In the genomic region with DNA sequence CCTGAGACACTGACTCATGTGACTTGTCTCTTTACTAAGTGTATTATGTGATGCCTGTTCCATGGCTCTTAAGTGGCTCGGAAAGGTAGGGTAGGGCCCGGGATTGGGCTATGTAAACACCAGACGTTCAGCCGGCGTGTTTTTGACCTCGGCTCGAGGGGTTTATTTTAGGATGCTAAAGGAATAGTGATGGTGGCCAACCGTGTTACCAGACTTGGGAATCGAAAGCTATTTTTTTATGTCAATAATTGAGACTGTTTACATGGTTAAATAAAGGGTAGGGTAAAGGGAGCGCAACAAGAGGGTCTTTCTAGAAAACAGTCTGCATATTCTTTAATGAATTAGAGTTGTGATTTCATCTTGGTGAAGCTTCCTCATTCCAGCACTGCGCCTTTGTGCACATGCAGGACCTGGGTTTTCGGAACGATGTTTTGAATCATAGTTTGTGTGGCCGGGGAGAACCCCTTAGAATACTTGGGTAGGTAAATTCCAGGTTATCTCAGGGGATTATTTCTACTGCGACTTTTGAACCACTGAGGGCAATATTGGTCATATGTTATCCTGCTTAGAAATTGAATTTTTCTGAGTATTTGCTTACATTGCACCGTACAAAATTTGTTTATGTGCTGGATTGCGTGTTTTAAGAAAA, we compare ENCODE assay signal across 1 cellular context.
A peak's percentile ranks its signal among the peaks of the same experiment; 100 is the strongest.
TF ChIP-seq lines count a peak whose summit lies in the region.

No MANE protein-coding gene starts in this region.

TF ChIP-seq in HepG2, 621 proteins besides CTCF, POLR2A, EP300 and RAD21 (continued from another document):
- peak; percentile 48 for TF ChIP-seq TEAD3 (CRISPR knock-in tag; optimal IDR thresholded peaks at IDR 0.05; ENCODE audit: borderline replicate concordance)
- TF ChIP-seq ZFP1 (CRISPR knock-in tag; IDR thresholded peaks at IDR 0.05), result no peak
- TF ChIP-seq, protein P1, sequence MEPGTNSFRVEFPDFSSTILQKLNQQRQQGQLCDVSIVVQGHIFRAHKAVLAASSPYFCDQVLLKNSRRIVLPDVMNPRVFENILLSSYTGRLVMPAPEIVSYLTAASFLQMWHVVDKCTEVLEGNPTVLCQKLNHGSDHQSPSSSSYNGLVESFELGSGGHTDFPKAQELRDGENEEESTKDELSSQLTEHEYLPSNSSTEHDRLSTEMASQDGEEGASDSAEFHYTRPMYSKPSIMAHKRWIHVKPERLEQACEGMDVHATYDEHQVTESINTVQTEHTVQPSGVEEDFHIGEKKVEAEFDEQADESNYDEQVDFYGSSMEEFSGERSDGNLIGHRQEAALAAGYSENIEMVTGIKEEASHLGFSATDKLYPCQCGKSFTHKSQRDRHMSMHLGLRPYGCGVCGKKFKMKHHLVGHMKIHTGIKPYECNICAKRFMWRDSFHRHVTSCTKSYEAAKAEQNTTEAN (CRISPR knock-in tag; conservative IDR thresholded peaks at IDR 0.05), result 0 out of 2 replicates have a peak, but pooled peaks have one; percentile 28
- no peak for TF ChIP-seq SIN3A (IDR thresholded peaks at IDR 0.05; ENCODE audit: borderline replicate concordance, low read depth, low read length)
- no peak for TF ChIP-seq SOX13 (IDR thresholded peaks at IDR 0.05)
- no peak for TF ChIP-seq SOX13 (CRISPR knock-in tag; conservative IDR thresholded peaks at IDR 0.05 in 1 of 2, IDR thresholded peaks at IDR 0.05 in 1 of 2)
- TF ChIP-seq FOXK1 (CRISPR knock-in tag; IDR thresholded peaks at IDR 0.05; ENCODE audit: borderline replicate concordance, low read depth), result no peak
- no peak for TF ChIP-seq SRF (IDR thresholded peaks at IDR 0.05; ENCODE audit: low read depth, low read length)
- no peak for TF ChIP-seq MLLT10 (CRISPR knock-in tag; IDR thresholded peaks at IDR 0.05)
- no peak for TF ChIP-seq SMYD3 (CRISPR knock-in tag; IDR thresholded peaks at IDR 0.05)
- TF ChIP-seq, protein P2, sequence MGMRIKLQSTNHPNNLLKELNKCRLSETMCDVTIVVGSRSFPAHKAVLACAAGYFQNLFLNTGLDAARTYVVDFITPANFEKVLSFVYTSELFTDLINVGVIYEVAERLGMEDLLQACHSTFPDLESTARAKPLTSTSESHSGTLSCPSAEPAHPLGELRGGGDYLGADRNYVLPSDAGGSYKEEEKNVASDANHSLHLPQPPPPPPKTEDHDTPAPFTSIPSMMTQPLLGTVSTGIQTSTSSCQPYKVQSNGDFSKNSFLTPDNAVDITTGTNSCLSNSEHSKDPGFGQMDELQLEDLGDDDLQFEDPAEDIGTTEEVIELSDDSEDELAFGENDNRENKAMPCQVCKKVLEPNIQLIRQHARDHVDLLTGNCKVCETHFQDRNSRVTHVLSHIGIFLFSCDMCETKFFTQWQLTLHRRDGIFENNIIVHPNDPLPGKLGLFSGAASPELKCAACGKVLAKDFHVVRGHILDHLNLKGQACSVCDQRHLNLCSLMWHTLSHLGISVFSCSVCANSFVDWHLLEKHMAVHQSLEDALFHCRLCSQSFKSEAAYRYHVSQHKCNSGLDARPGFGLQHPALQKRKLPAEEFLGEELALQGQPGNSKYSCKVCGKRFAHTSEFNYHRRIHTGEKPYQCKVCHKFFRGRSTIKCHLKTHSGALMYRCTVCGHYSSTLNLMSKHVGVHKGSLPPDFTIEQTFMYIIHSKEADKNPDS (CRISPR knock-in tag; IDR thresholded peaks at IDR 0.05), result no peak
- TF ChIP-seq, protein P3, sequence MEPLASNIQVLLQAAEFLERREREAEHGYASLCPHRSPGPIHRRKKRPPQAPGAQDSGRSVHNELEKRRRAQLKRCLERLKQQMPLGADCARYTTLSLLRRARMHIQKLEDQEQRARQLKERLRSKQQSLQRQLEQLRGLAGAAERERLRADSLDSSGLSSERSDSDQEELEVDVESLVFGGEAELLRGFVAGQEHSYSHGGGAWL (CRISPR knock-in tag; IDR thresholded peaks at IDR 0.05), result no peak
- TF ChIP-seq ZNF550 (CRISPR knock-in tag; IDR thresholded peaks at IDR 0.05; ENCODE audit: borderline replicate concordance), result no peak
- TF ChIP-seq JARID2 (CRISPR knock-in tag; IDR thresholded peaks at IDR 0.05; ENCODE audit: insufficient replicate concordance), result no peak
- TF ChIP-seq FOXA1 (IDR thresholded peaks at IDR 0.05), result no peak
- peak; percentile 71 for TF ChIP-seq FOXA1 (CRISPR knock-in tag; IDR thresholded peaks at IDR 0.05)
- no peak for TF ChIP-seq NONO (IDR thresholded peaks at IDR 0.05)
- TF ChIP-seq NONO (CRISPR knock-in tag; conservative IDR thresholded peaks at IDR 0.05), result 0 out of 2 replicates have a peak, but pooled peaks have one; percentile 6
- no peak for TF ChIP-seq ZNF263 (CRISPR knock-in tag; IDR thresholded peaks at IDR 0.05)
- no peak for TF ChIP-seq ESRRA (CRISPR knock-in tag; IDR thresholded peaks at IDR 0.05; ENCODE audit: low read depth)
- TF ChIP-seq MBNL3 (CRISPR knock-in tag; conservative IDR thresholded peaks at IDR 0.05), result no peak
- no peak for TF ChIP-seq ZNF7 (CRISPR knock-in tag; IDR thresholded peaks at IDR 0.05)
- TF ChIP-seq IRF2 (CRISPR knock-in tag; IDR thresholded peaks at IDR 0.05), result no peak
- TF ChIP-seq KLF13 (CRISPR knock-in tag; IDR thresholded peaks at IDR 0.05), result no peak
- TF ChIP-seq ZNF563 (CRISPR knock-in tag; IDR thresholded peaks at IDR 0.05), result no peak
- TF ChIP-seq SPEN (CRISPR knock-in tag; IDR thresholded peaks at IDR 0.05; ENCODE audit: low read depth), result no peak
- no peak for TF ChIP-seq NFATC3 (CRISPR knock-in tag; IDR thresholded peaks at IDR 0.05)
- 0 out of 2 replicates have a peak, but pooled peaks have one; percentile 50 for TF ChIP-seq TOE1 (CRISPR knock-in tag; IDR thresholded peaks at IDR 0.05)
- no peak for TF ChIP-seq ZNF549 (CRISPR knock-in tag; IDR thresholded peaks at IDR 0.05)
- 0 out of 2 replicates have a peak, but pooled peaks have one; percentile 31 for TF ChIP-seq ZNF772 (CRISPR knock-in tag; IDR thresholded peaks at IDR 0.05)
- no peak for TF ChIP-seq GATAD2A (CRISPR knock-in tag; IDR thresholded peaks at IDR 0.05)
